In genomic region chr16:58120216-58120615, GRCh38 we compare ENCODE assay signal across 1 cellular context.
TF ChIP-seq lines count a peak whose summit lies in the region.

No MANE protein-coding gene starts in this region.

TF ChIP-seq in K562, 482 proteins besides CTCF, POLR2A, EP300 and RAD21:
- TF ChIP-seq ZNF507 (tag; conservative IDR thresholded peaks at IDR 0.05) (no peak), SFPQ (IDR thresholded peaks at IDR 0.05; ENCODE audit: low read depth, low read length) (no peak), ZNF121 (CRISPR knock-in tag; conservative IDR thresholded peaks at IDR 0.05) (no peak), AFF4 (CRISPR knock-in tag; IDR thresholded peaks at IDR 0.05) (no peak), PCBP1 (IDR thresholded peaks at IDR 0.05; ENCODE audit: low read depth, low read length, poor library complexity, severe bottlenecking) (no peak), REST (CRISPR knock-in tag; IDR thresholded peaks at IDR 0.05; ENCODE audit: low read depth) (no peak), MCM7 (IDR thresholded peaks at IDR 0.05) (no peak), BRD4 (IDR thresholded peaks at IDR 0.05) (no peak), RNF219 (CRISPR knock-in tag; IDR thresholded peaks at IDR 0.05) (no peak), PHTF2 (CRISPR knock-in tag; IDR thresholded peaks at IDR 0.05) (no peak), RBM39 (optimal IDR thresholded peaks at IDR 0.05; ENCODE audit: low read depth, low read length) (no peak), GATAD2B (IDR thresholded peaks at IDR 0.05; ENCODE audit: borderline replicate concordance) (no peak), KLF6 (CRISPR knock-in tag; IDR thresholded peaks at IDR 0.05; ENCODE audit: borderline replicate concordance) (no peak)
